ENCODE assay signal across 9 cellular contexts in genomic region chr13:29702912-29703351, GRCh38.
A peak's percentile ranks its signal among the peaks of the same experiment; 100 is the strongest.
DNase-seq lines count a peak whose midpoint lies in the region; ATAC-seq, FAIRE-seq and TF ChIP-seq lines count a peak whose summit lies in the region.
"Had no signal": no experiment of that assay in that cellular context is flagged by ENCODE, and none has a peak within 500 bp of the region (broad histone marks: within the 10 kb centered on the region; RNA-seq: fewer than 3 reads in every experiment).

No MANE protein-coding gene starts in this region.

- TF ChIP-seq CTCF in foreskin keratinocyte (conservative IDR thresholded peaks at IDR 0.05): peak; percentile 28

- H3K27ac ChIP-seq in foreskin keratinocyte: peak overlapping the region; percentile 57
- H3K27ac ChIP-seq: SK-N-MC had no signal

- TF ChIP-seq POLR2A in H54 (IDR thresholded peaks at IDR 0.05; ENCODE audit: low read depth, low read length): 0 out of 2 replicates have a peak, but pooled peaks have one; percentile 20

- intact Hi-C loops in sciatic nerve (cut with DNase I): no loop called here

- FAIRE-seq in H54 (lab: Jason Lieb, UNC): peak; percentile 57

- H3K4me1 ChIP-seq in foreskin keratinocyte: peaks cover 14% of the 10 kb centered on the region

- ATAC-seq in foreskin keratinocyte (peak; percentile 87), sciatic nerve (peak; percentile 95), HG02588 (IDR thresholded peaks at IDR 0.05; ENCODE audit: unreplicated experiment) (no peak)

- peak; percentile 61 for DNase-seq in H54 (ENCODE audit: insufficient read length, low spot score)
- peak; percentile 81 for DNase-seq in T1000 (lab: John Stamatoyannopoulos, UW)
- peak; percentile 84 to 95 for DNase-seq in foreskin keratinocyte
- DNase-seq in sciatic nerve (ENCODE audit: low spot score): peak; percentile 66
- no peak for DNase-seq in NCI-H1092 treated with DMSO at 0.1 percent for 48 hours (lab: John Stamatoyannopoulos, UW)
- no peak for DNase-seq in NCI-H748 treated with DMSO at 0.1 percent for 48 hours (lab: John Stamatoyannopoulos, UW)
- no peak for DNase-seq in activated CD4-positive, alpha-beta T cell treated with anti-CD3 and anti-CD28 coated beads for 1 hour

- no peaks in the 10 kb centered on the region for H3K27me3 ChIP-seq in foreskin keratinocyte

Comparison
In these comparisons a context has a peak if more than half of its experiments do, and no peak if none do; other contexts are left out.
1. DNase-seq: peak in H54 (single experiment), T1000 (single experiment), foreskin keratinocyte (2 of 2) and sciatic nerve (single experiment); none in NCI-H1092 treated with DMSO at 0.1 percent for 48 hours (single experiment), NCI-H748 treated with DMSO at 0.1 percent for 48 hours (single experiment) and activated CD4-positive, alpha-beta T cell treated with anti-CD3 and anti-CD28 coated beads for 1 hour (single experiment).